Comparison of ENCODE assay signal across 9 cellular contexts in the genomic region with DNA sequence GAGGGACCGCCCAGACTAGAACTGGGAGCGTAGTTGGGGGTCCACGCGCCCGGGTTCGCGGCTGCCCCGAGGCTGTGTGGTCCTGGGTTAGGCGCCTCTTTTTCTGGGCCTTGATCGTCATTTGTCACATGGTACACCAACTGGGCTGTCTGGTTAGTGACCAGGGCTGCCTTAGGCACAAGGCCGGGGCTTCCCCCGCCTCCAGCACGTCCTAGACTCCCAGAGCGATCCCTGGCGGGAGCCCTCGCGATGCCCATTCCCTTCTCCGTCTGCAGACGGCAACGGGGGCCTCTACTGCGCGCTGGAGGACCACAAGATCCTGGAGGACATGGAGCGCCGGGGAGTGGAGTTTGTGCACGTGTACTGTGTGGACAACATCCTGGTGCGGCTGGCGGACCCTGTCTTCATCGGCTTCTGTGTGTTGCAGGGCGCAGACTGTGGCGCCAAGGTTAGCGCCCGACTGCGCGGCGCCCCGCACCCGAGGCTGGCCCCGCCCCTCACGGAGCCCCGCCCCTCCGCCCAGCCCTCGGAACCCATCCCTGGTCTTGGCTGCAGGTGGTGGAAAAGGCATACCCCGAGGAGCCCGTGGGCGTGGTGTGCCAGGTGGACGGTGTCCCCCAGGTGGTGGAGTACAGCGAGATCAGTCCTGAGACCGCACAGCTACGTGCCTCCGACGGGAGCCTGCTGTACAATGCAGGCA. TPM values are rescaled to one million over a fixed set of nuclear protein-coding genes. Genes with fewer than 3 reads are reported as not detected.
A peak's percentile ranks its signal among the peaks of the same experiment; 100 is the strongest.
DNase-seq lines count a peak whose midpoint lies in the region; ATAC-seq and TF ChIP-seq lines count a peak whose summit lies in the region.
"Had no signal": no experiment of that assay in that cellular context is flagged by ENCODE, and none has a peak within 500 bp of the region (broad histone marks: within the 10 kb centered on the region; RNA-seq: fewer than 3 reads in every experiment).

No MANE protein-coding gene starts in this region.

- CTCF ChIA-PET in CD4-positive, alpha-beta memory T cell (lab: Charles Lee; ENCODE audit: partially characterized antibody) = interaction anchor here (1.4 kb wide), 1 partner anchor 11 kb away, joined by 3 read pairs; no protein-coding TSS in a partner anchor

- DNase-seq in CD4-positive, alpha-beta memory T cell = no peak
- DNase-seq in NCI-H187 (lab: John Stamatoyannopoulos, UW) = peak; percentile 11 to 33
- DNase-seq in endodermal cell = peak; percentile 89
- peak; percentile 73 for DNase-seq in osteoblast (ENCODE audit: insufficient read length, low spot score, missing footprints)
- DNase-seq in middle frontal gyrus (ENCODE audit: extremely low spot score, low spot score) = no peak
- no peak for DNase-seq in endothelial cell (ENCODE audit: low spot score)
- no peak for DNase-seq in COLO829 (ENCODE audit: low spot score)

- no peaks in the 10 kb centered on the region for H3K9me3 ChIP-seq in CD4-positive, alpha-beta memory T cell (ENCODE audit: control insufficient read depth in 1 of 2, low read length in 2 of 2)
- H3K9me3 ChIP-seq in endodermal cell (ENCODE audit: control insufficient read depth, low read length) (no peaks in the 10 kb centered on the region), osteoblast (ENCODE audit: low read depth, low read length) (no peaks in the 10 kb centered on the region)
- H3K9me3 ChIP-seq: adrenal gland had no signal

- H3K36me3 ChIP-seq in CD4-positive, alpha-beta memory T cell (ENCODE audit: insufficient read depth, low read length) = no peaks in the 10 kb centered on the region
- H3K36me3 ChIP-seq in endodermal cell (ENCODE audit: control insufficient read depth, insufficient read depth, low read length) = no peaks in the 10 kb centered on the region
- H3K36me3 ChIP-seq in osteoblast (ENCODE audit: insufficient read depth, low read length) = peaks cover 23% of the 10 kb centered on the region

- no peak overlapping the region for H3K27ac Mint-ChIP-seq in CD4-positive, alpha-beta memory T cell
- H3K27ac Mint-ChIP-seq in endodermal cell (no peak overlapping the region), endothelial cell (ENCODE audit: unreplicated experiment) (no peak overlapping the region)

- WGBS in endodermal cell (ENCODE audit: insufficient coverage in 1 of 2, insufficient read length in 1 of 2), 2 experiments = 42 to 50% methylated on average over 33 to 51 of the region's 51 CpGs

- H3K9me3 Mint-ChIP-seq in CD4-positive, alpha-beta memory T cell = no peaks in the 10 kb centered on the region
- H3K9me3 Mint-ChIP-seq in endodermal cell (no peaks in the 10 kb centered on the region), endothelial cell (ENCODE audit: unreplicated experiment) (no peaks in the 10 kb centered on the region)

- TF ChIP-seq CTCF in endodermal cell (conservative IDR thresholded peaks at IDR 0.05) (no peak), osteoblast (IDR thresholded peaks at IDR 0.05; ENCODE audit: extremely low read depth, low read depth, low read length) (no peak), endothelial cell (IDR thresholded peaks at IDR 0.05; ENCODE audit: unreplicated experiment) (no peak)

- peaks cover 42% of the 10 kb centered on the region for H3K79me2 ChIP-seq in osteoblast (ENCODE audit: insufficient read depth, low read length)

- H3K36me3 Mint-ChIP-seq in CD4-positive, alpha-beta memory T cell = peaks cover 0 to 3% of the 10 kb centered on the region in 2 donors
- H3K36me3 Mint-ChIP-seq in endodermal cell (ENCODE audit: low read depth) (no peaks in the 10 kb centered on the region), endothelial cell (ENCODE audit: low read depth, unreplicated experiment) (no peaks in the 10 kb centered on the region)

- no peak overlapping the region for H3K4me3 ChIP-seq in CD4-positive, alpha-beta memory T cell (ENCODE audit: low read length in 2 of 2)
- H3K4me3 ChIP-seq in endodermal cell (ENCODE audit: low read length) (no peak overlapping the region), osteoblast (ENCODE audit: insufficient read depth, low read length) (peak overlapping the region; percentile 79)

- peaks cover 0 to 3% (median 1%) of the 10 kb centered on the region in 4 donors for H3K4me1 Mint-ChIP-seq in CD4-positive, alpha-beta memory T cell
- H3K4me1 Mint-ChIP-seq in endodermal cell = no peaks in the 10 kb centered on the region
- no peaks in the 10 kb centered on the region for H3K4me1 Mint-ChIP-seq in endothelial cell (ENCODE audit: unreplicated experiment)

- intact Hi-C loops in CD4-positive, alpha-beta memory T cell (cut with micrococcal nuclease) = no loop called here

- H3K4me2 ChIP-seq in osteoblast (ENCODE audit: insufficient read depth, low read length) = peak overlapping the region; percentile 85

- peaks cover 6% of the 10 kb centered on the region for H4K20me1 ChIP-seq in osteoblast (ENCODE audit: insufficient read depth, low read length)

- H3K27me3 Mint-ChIP-seq in CD4-positive, alpha-beta memory T cell = no peaks in the 10 kb centered on the region
- H3K27me3 Mint-ChIP-seq in endodermal cell (ENCODE audit: insufficient read depth) (peaks cover 38% of the 10 kb centered on the region), endothelial cell (ENCODE audit: unreplicated experiment) (peaks cover 24% of the 10 kb centered on the region)

- H3K27me3 ChIP-seq in CD4-positive, alpha-beta memory T cell (ENCODE audit: insufficient read depth, low read length) = no peaks in the 10 kb centered on the region
- H3K27me3 ChIP-seq in endodermal cell (ENCODE audit: control insufficient read depth, insufficient read depth, low read length, poor library complexity, severe bottlenecking) (peaks cover 37% of the 10 kb centered on the region), osteoblast (ENCODE audit: insufficient read depth, low read length) (no peaks in the 10 kb centered on the region)
- H3K27me3 ChIP-seq: adrenal gland had no signal

- no peak for ATAC-seq in GM21381 (IDR thresholded peaks at IDR 0.05; ENCODE audit: unreplicated experiment)

- H3K27ac ChIP-seq in CD4-positive, alpha-beta memory T cell (ENCODE audit: low read depth, low read length) = no peak overlapping the region
- H3K27ac ChIP-seq in endodermal cell (ENCODE audit: low read depth, low read length) = no peak overlapping the region
- H3K27ac ChIP-seq in osteoblast (ENCODE audit: low read depth, low read length) = no peak overlapping the region

- H3K9ac ChIP-seq in endodermal cell (ENCODE audit: extremely low read depth, low read length, poor library complexity, severe bottlenecking) = no peak overlapping the region

- H3K4me1 ChIP-seq in CD4-positive, alpha-beta memory T cell (ENCODE audit: insufficient read depth, low read length) = peaks cover 8% of the 10 kb centered on the region
- no peaks in the 10 kb centered on the region for H3K4me1 ChIP-seq in endodermal cell (ENCODE audit: control insufficient read depth, insufficient read depth, low read length)
- peaks cover 14% of the 10 kb centered on the region for H3K4me1 ChIP-seq in osteoblast (ENCODE audit: insufficient read depth, low read length)

- no peak overlapping the region for H2AFZ ChIP-seq in osteoblast (ENCODE audit: low read length)

- H3K4me3 Mint-ChIP-seq in CD4-positive, alpha-beta memory T cell = peak overlapping the region in 6 of 8 donors; percentile 31 to 67 (median 40)
- H3K4me3 Mint-ChIP-seq in endodermal cell (peak overlapping the region; percentile 50), endothelial cell (ENCODE audit: unreplicated experiment) (no peak overlapping the region)

- POLR2A ChIA-PET in CD4-positive, alpha-beta memory T cell (lab: Charles Lee; ENCODE audit: partially characterized antibody) = interaction anchor here (0.9 to 2.6 kb wide), 2 partner anchors 8 kb away, joined by 3 to 30 read pairs; partner anchors contain the start of gene MAN1B1

RNA-seq across cellular contexts. Expression of gene UAP1L1, which starts 1.5 kb away (rescaled TPM):
- total RNA-seq in CD4-positive, alpha-beta memory T cell = 10 to 100 TPM; 10.6 to 12.5 TPM
- polyA plus RNA-seq in CD4-positive, alpha-beta memory T cell = 1 to 10 TPM in 1 of 2 donors, under 1 TPM in 1; 0.81 to 2.9 TPM
- total RNA-seq in endodermal cell (1 to 10 TPM; 2.6 to 4.5 TPM), osteoblast (35.9 and 36.9 TPM in 2 replicates), endothelial cell (ENCODE audit: unreplicated experiment) (3.2 TPM)
- polyA plus RNA-seq in endodermal cell (2013, experiment 1 of 2) = 3.2 TPM
- 2.1 TPM for polyA plus RNA-seq in endodermal cell (2013, experiment 2 of 2)

RNA-seq across cellular contexts. Expression of gene MAN1B1, which starts 7.9 kb away (rescaled TPM):
- total RNA-seq in CD4-positive, alpha-beta memory T cell = 10 to 100 TPM; 63.3 to 71.0 TPM
- 10 to 100 TPM; 35.4 to 37.5 TPM for polyA plus RNA-seq in CD4-positive, alpha-beta memory T cell
- total RNA-seq in endodermal cell = 10 to 100 TPM; 62.1 to 63.5 TPM
- polyA plus RNA-seq in endodermal cell (2013, experiment 1 of 2) = 44.7 TPM
- 43.9 TPM for polyA plus RNA-seq in endodermal cell (2013, experiment 2 of 2)
- 94.1 and 103 TPM in 2 replicates for total RNA-seq in osteoblast
- total RNA-seq in endothelial cell (ENCODE audit: unreplicated experiment) = 70.4 TPM

RNA-seq across cellular contexts. Expression of gene SAPCD2, which starts 8.5 kb away (rescaled TPM):
- under 1 TPM; 0.09 to 0.11 TPM for total RNA-seq in CD4-positive, alpha-beta memory T cell
- under 1 TPM; 0.10 to 0.15 TPM for polyA plus RNA-seq in CD4-positive, alpha-beta memory T cell
- total RNA-seq in endodermal cell (10 to 100 TPM; 20.8 to 24.9 TPM), osteoblast (0.88 and 1.1 TPM in 2 replicates), endothelial cell (ENCODE audit: unreplicated experiment) (1.0 TPM)
- polyA plus RNA-seq in endodermal cell (2013, experiment 1 of 2) = 26.0 TPM
- 24.1 TPM for polyA plus RNA-seq in endodermal cell (2013, experiment 2 of 2)

RNA-seq across cellular contexts. Expression of gene ENTPD2, which starts 25.0 kb away (rescaled TPM):
- total RNA-seq in CD4-positive, alpha-beta memory T cell = not detected
- polyA plus RNA-seq in CD4-positive, alpha-beta memory T cell = not detected
- total RNA-seq in endodermal cell = 1 to 10 TPM; 1.2 to 2.4 TPM
- 0.32 TPM for polyA plus RNA-seq in endodermal cell (2013, experiment 1 of 2)
- 0.41 TPM for polyA plus RNA-seq in endodermal cell (2013, experiment 2 of 2)
- not detected in 2 replicates for total RNA-seq in osteoblast
- 55.6 TPM for total RNA-seq in endothelial cell (ENCODE audit: unreplicated experiment)

RNA-seq across cellular contexts. Expression of gene NPDC1, which starts 32.9 kb away (rescaled TPM):
- 10 to 100 TPM; 20.7 to 21.4 TPM for total RNA-seq in CD4-positive, alpha-beta memory T cell
- polyA plus RNA-seq in CD4-positive, alpha-beta memory T cell = 10 to 100 TPM; 22.8 to 32.2 TPM
- 10 to 100 TPM; 60.8 to 73.3 TPM for total RNA-seq in endodermal cell
- polyA plus RNA-seq in endodermal cell (2013, experiment 1 of 2) = 62.0 TPM
- 49.7 TPM for polyA plus RNA-seq in endodermal cell (2013, experiment 2 of 2)
- 10.0 and 10.1 TPM in 2 replicates for total RNA-seq in osteoblast
- total RNA-seq in endothelial cell (ENCODE audit: unreplicated experiment) = 116 TPM

Comparison
In these comparisons a context has a peak if more than half of its experiments do, and no peak if none do; other contexts are left out.
1. DNase-seq: peak in NCI-H187 (2 of 2), endodermal cell (single experiment) and osteoblast (single experiment); none in CD4-positive, alpha-beta memory T cell (0 of 5), middle frontal gyrus (single experiment), endothelial cell (single experiment) and COLO829 (single experiment).
2. RNA of gene SAPCD2, which starts 8.5 kb away (total RNA-seq): 20.8 to 24.9 TPM in endodermal cell; 0.88 to 1.1 TPM in osteoblast, 1.0 TPM in endothelial cell (single experiment) and 0.09 to 0.11 TPM in CD4-positive, alpha-beta memory T cell; every median in the first group is over 10 times any median in the second.